9 cellular contexts compared by ENCODE assay signal in the genomic region with DNA sequence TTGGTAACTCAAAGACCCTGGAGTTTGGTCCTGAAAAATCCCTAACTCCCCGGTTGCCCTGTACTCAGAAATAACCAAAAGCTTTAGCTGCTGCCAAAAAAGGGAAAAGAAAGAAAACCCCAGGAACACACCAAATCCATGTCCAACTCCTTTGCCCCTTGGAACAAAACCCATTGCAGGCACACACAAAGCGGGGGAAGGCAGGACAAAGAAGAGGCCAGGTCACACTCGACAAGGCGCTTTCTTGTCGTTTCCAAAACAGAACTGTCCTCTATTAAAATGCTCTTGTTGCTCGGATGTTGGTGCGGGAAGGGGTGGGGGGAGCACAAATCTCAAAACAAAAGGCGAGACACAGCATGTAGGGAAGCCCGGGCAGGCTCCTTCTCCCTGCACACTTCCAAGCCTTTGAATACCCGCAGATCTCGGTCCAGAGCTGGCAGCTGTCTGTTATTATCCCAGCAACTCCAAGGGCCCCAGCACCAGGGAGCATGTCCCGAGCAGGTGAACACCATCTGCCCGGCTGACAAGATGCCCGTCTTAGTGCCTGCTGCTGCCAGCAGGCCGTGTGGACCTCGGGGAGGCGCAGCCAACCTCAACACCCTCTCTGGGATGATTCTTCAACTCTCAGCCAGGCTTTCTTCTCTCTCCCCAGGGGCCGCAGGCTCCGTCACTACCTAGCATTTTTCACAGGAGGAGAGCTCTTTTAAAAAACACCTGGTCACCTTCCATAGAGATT.
A peak's percentile ranks its signal among the peaks of the same experiment; 100 is the strongest.
DNase-seq lines count a peak whose midpoint lies in the region; ATAC-seq and TF ChIP-seq lines count a peak whose summit lies in the region.
"Had no signal": no experiment of that assay in that cellular context is flagged by ENCODE, and none has a peak within 500 bp of the region (broad histone marks: within the 10 kb centered on the region; RNA-seq: fewer than 3 reads in every experiment).

No MANE protein-coding gene starts in this region.

- WGBS in HUES64: 23% methylated on average over 19 of the region's 19 CpGs

- peaks cover 69% of the 10 kb centered on the region for H3K4me1 ChIP-seq in HUES64 (ENCODE audit: insufficient read depth, low read length)
- peaks cover 17% of the 10 kb centered on the region for H3K4me1 ChIP-seq in osteoblast (ENCODE audit: insufficient read depth, low read length)

- peak overlapping the region; percentile 66 for H3K9ac ChIP-seq in HUES64 (ENCODE audit: low read depth, low read length)

- H4K20me1 ChIP-seq in osteoblast (ENCODE audit: insufficient read depth, low read length): peaks cover 31% of the 10 kb centered on the region

- H3K79me2 ChIP-seq in osteoblast (ENCODE audit: insufficient read depth, low read length): peaks cover 30% of the 10 kb centered on the region

- peak; percentile 87 for DNase-seq in NCI-H2171 (lab: John Stamatoyannopoulos, UW)
- DNase-seq in coronary artery (ENCODE audit: low spot score): no peak
- peak; percentile 62 for DNase-seq in putamen (ENCODE audit: low spot score)
- DNase-seq in osteoblast (ENCODE audit: insufficient read length, low spot score, missing footprints): no peak
- DNase-seq in GM19238 (ENCODE audit: insufficient read length, low spot score): no peak
- DNase-seq: GDM1, SW 1271 had no signal

- no peak overlapping the region for H2AFZ ChIP-seq in osteoblast (ENCODE audit: low read length)

- no peak overlapping the region for H3K4me2 ChIP-seq in osteoblast (ENCODE audit: insufficient read depth, low read length)

- H3K4me3 ChIP-seq in HUES64 (ENCODE audit: low read length) (peak overlapping the region; percentile 31), coronary artery (peak overlapping the region; percentile 38), osteoblast (ENCODE audit: insufficient read depth, low read length) (no peak overlapping the region)

- ATAC-seq in activated CD4-positive, CD25-positive, alpha-beta regulatory T cell treated with anti-CD3 and anti-CD28 coated beads, Interleukin-2, amount 50 U/mL, for 24 hours: no peak

- H3K9me3 ChIP-seq in HUES64 (ENCODE audit: insufficient read depth, low read depth, low read length) (no peaks in the 10 kb centered on the region), osteoblast (ENCODE audit: low read depth, low read length) (no peaks in the 10 kb centered on the region)

- H3K36me3 ChIP-seq in HUES64 (ENCODE audit: insufficient read depth, low read length) (no peaks in the 10 kb centered on the region), osteoblast (ENCODE audit: insufficient read depth, low read length) (no peaks in the 10 kb centered on the region)

- H3K27ac ChIP-seq in HUES64 (ENCODE audit: low read depth, low read length) (peak overlapping the region; percentile 92), coronary artery (peak overlapping the region in 1 of 2 donors; percentile 38), osteoblast (ENCODE audit: low read depth, low read length) (no peak overlapping the region)

- TF ChIP-seq CTCF in coronary artery (IDR thresholded peaks at IDR 0.05): no peak
- no peak for TF ChIP-seq CTCF in osteoblast (IDR thresholded peaks at IDR 0.05; ENCODE audit: extremely low read depth, low read depth, low read length)

- H3K27me3 ChIP-seq in HUES64 (ENCODE audit: insufficient read depth, low read length) (no peaks in the 10 kb centered on the region), osteoblast (ENCODE audit: insufficient read depth, low read length) (no peaks in the 10 kb centered on the region)

Comparison
In these comparisons a context has a peak if more than half of its experiments do, and no peak if none do; other contexts are left out.
1. DNase-seq: peak in NCI-H2171 (single experiment) and putamen (single experiment); none in coronary artery (single experiment), osteoblast (single experiment) and GM19238 (single experiment).